Comparison of ENCODE assay signal across 1 cellular context in genomic region chr1:227937531-227938145, GRCh38.
TF ChIP-seq lines count a peak whose summit lies in the region.

No MANE protein-coding gene starts in this region.

TF ChIP-seq in HepG2, 621 proteins besides CTCF, POLR2A, EP300 and RAD21 (continued from another document):
- TF ChIP-seq, protein P1, sequence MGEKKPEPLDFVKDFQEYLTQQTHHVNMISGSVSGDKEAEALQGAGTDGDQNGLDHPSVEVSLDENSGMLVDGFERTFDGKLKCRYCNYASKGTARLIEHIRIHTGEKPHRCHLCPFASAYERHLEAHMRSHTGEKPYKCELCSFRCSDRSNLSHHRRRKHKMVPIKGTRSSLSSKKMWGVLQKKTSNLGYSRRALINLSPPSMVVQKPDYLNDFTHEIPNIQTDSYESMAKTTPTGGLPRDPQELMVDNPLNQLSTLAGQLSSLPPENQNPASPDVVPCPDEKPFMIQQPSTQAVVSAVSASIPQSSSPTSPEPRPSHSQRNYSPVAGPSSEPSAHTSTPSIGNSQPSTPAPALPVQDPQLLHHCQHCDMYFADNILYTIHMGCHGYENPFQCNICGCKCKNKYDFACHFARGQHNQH (CRISPR knock-in tag; IDR thresholded peaks at IDR 0.05) = no peak
- no peak for TF ChIP-seq ZFAT (CRISPR knock-in tag; conservative IDR thresholded peaks at IDR 0.05)
- no peak for TF ChIP-seq ZNF790 (CRISPR knock-in tag; IDR thresholded peaks at IDR 0.05; ENCODE audit: borderline replicate concordance)
- TF ChIP-seq HNRNPH1 (optimal IDR thresholded peaks at IDR 0.05; ENCODE audit: low read depth, low read length) = no peak
- no peak for TF ChIP-seq RFXANK (CRISPR knock-in tag; IDR thresholded peaks at IDR 0.05)
- TF ChIP-seq JUND (CRISPR knock-in tag; IDR thresholded peaks at IDR 0.05) = no peak
- TF ChIP-seq ZNF597 (CRISPR knock-in tag; IDR thresholded peaks at IDR 0.05) = no peak
- no peak for TF ChIP-seq RERE (CRISPR knock-in tag; IDR thresholded peaks at IDR 0.05; ENCODE audit: low read depth)
- no peak for TF ChIP-seq SRF (IDR thresholded peaks at IDR 0.05; ENCODE audit: low read depth, low read length)
- no peak for TF ChIP-seq ZNF362 (CRISPR knock-in tag; IDR thresholded peaks at IDR 0.05; ENCODE audit: borderline replicate concordance)
- TF ChIP-seq IRF9 (CRISPR knock-in tag; IDR thresholded peaks at IDR 0.05; ENCODE audit: borderline replicate concordance) = no peak
- TF ChIP-seq, protein P2, sequence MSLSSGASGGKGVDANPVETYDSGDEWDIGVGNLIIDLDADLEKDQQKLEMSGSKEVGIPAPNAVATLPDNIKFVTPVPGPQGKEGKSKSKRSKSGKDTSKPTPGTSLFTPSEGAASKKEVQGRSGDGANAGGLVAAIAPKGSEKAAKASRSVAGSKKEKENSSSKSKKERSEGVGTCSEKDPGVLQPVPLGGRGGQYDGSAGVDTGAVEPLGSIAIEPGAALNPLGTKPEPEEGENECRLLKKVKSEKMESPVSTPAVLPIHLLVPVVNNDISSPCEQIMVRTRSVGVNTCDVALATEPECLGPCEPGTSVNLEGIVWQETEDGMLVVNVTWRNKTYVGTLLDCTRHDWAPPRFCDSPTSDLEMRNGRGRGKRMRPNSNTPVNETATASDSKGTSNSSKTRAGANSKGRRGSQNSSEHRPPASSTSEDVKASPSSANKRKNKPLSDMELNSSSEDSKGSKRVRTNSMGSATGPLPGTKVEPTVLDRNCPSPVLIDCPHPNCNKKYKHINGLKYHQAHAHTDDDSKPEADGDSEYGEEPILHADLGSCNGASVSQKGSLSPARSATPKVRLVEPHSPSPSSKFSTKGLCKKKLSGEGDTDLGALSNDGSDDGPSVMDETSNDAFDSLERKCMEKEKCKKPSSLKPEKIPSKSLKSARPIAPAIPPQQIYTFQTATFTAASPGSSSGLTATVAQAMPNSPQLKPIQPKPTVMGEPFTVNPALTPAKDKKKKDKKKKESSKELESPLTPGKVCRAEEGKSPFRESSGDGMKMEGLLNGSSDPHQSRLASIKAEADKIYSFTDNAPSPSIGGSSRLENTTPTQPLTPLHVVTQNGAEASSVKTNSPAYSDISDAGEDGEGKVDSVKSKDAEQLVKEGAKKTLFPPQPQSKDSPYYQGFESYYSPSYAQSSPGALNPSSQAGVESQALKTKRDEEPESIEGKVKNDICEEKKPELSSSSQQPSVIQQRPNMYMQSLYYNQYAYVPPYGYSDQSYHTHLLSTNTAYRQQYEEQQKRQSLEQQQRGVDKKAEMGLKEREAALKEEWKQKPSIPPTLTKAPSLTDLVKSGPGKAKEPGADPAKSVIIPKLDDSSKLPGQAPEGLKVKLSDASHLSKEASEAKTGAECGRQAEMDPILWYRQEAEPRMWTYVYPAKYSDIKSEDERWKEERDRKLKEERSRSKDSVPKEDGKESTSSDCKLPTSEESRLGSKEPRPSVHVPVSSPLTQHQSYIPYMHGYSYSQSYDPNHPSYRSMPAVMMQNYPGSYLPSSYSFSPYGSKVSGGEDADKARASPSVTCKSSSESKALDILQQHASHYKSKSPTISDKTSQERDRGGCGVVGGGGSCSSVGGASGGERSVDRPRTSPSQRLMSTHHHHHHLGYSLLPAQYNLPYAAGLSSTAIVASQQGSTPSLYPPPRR (CRISPR knock-in tag; IDR thresholded peaks at IDR 0.05; ENCODE audit: borderline replicate concordance) = no peak
- no peak for TF ChIP-seq RARG (CRISPR knock-in tag; IDR thresholded peaks at IDR 0.05; ENCODE audit: low read depth)
